24 cellular contexts compared by ENCODE assay signal in genomic region chr4:1790005-1790404, GRCh38.
"Had no signal": no experiment of that assay in that cellular context is flagged by ENCODE, and none has a peak within 500 bp of the region (broad histone marks: within the 10 kb centered on the region; RNA-seq: fewer than 3 reads in every experiment).

No MANE protein-coding gene starts in this region.

- H3K9me3 ChIP-seq: colonic mucosa, heart left ventricle, mucosa of descending colon, thoracic aorta, upper lobe of left lung had no signal

- H3K4me1 ChIP-seq: colonic mucosa had no signal

- H3K27ac ChIP-seq: colonic mucosa, heart left ventricle, thoracic aorta, upper lobe of left lung, VCaP had no signal

- H3K36me3 ChIP-seq: colonic mucosa, heart left ventricle, thoracic aorta, upper lobe of left lung had no signal

- H3K4me3 ChIP-seq: colonic mucosa, dorsolateral prefrontal cortex, heart left ventricle, mucosa of descending colon, thoracic aorta, upper lobe of left lung had no signal

- DNase-seq: activated CD4-positive, alpha-beta T cell treated with anti-CD3 and anti-CD28 coated beads, Interleukin-2, amount 10 ng/mL, durations not matched to agents 7 days and 5 days; activated CD8-positive, alpha-beta memory T cell treated with anti-CD3 and anti-CD28 coated beads, Interleukin-2, amount 10 ng/mL, durations not matched to agents 7 days and 5 days; activated CD8-positive, alpha-beta T cell treated with anti-CD3 and anti-CD28 coated beads for 36 hours; activated gamma-delta T cell; activated T-cell treated with anti-CD3 and anti-CD28 coated beads for 4 hours; aorta; central memory CD4-positive, alpha-beta T cell; colonic mucosa; dorsolateral prefrontal cortex; effector memory CD8-positive, alpha-beta T cell; heart left ventricle; islet precursor cell; left colon; mesenchymal stem cell; mucosa of descending colon; posterior cingulate gyrus; stimulated activated CD4-positive, alpha-beta T cell treated with anti-CD3 and anti-CD28 coated beads, Interleukin-2, amount 100 ng/mL, for 48 hours; stimulated activated CD8-positive, alpha-beta memory T cell treated with anti-CD3 and anti-CD28 coated beads, Interleukin-4, amount 100 ng/mL, for 48 hours; stimulated activated naive B cell treated with anti-CD40 and anti-IgM and Interleukin-4, amounts not matched to agents 10 μg/mL and 1 μg/mL and 100 μg/mL, for 72 hours had no signal

- FAIRE-seq: endothelial cell of umbilical vein had no signal

- ATAC-seq: activated CD4-positive, CD25-positive, alpha-beta regulatory T cell treated with anti-CD3 and anti-CD28 coated beads, Interleukin-2, amount 50 U/mL, for 24 hours; activated CD8-positive, alpha-beta memory T cell treated with anti-CD3 and anti-CD28 coated beads, Interleukin-2, amount 10 ng/mL, durations not matched to agents 7 days and 5 days; activated CD8-positive, alpha-beta T cell treated with anti-CD3 and anti-CD28 coated beads for 36 hours; effector memory CD8-positive, alpha-beta T cell; heart left ventricle; left colon; mucosa of descending colon; stimulated activated naive B cell treated with anti-CD40 and anti-IgM and Interleukin-4, amounts not matched to agents 10 μg/mL and 1 μg/mL and 100 μg/mL, for 72 hours had no signal
